In the genomic region with DNA sequence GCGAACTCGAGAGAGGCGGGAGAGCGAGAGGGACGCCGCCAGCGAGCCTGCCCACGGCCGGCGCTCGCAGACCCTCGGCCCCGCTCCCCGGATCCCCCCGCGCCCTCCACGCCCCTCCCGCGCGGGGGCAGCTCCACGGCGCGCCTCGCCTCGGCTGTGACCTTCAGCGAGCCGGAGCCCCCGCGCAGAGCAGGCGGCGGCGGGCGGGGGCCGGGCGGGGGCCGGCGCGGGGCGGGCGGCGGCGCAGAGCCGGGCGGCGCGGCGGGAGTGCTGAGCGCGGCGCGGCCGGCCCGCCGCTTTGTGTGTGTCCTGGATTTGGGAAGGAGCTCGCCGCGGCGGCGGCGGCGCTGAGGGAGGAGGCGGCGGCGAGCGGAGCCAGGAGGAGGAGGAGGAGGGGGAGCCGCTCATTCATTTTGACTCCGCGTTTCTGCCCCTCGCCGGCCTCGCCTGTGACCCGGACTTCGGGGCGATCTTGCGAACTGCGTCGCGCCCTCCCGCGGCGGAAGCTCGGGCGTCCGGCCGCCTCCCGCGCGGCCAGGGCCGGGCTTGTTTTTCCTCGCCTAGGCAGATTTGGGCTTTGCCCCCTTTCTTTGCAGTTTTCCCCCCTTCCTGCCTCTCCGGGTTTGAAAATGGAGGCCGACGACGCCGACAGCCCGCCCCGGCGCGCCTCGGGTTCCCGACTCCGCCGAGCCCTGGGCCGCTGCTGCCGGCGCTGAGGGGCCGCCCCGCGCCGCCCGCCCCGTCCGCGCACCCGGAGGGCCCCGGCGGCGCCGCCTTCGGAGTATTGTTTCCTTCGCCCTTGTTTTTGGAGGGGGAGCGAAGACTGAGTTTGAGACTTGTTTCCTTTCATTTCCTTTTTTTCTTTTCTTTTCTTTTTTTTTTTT, we compare ENCODE assay signal across 8 cellular contexts. TPM values are rescaled to one million over a fixed set of nuclear protein-coding genes. Genes with fewer than 3 reads are reported as not detected.
DNase-seq lines count a peak whose midpoint lies in the region; ATAC-seq and TF ChIP-seq lines count a peak whose summit lies in the region.

No MANE protein-coding gene starts in this region.

- in situ Hi-C loops in brain microvascular endothelial cell (cut with HindIII; ENCODE audit: low pct_ligation_motif_present, low sequenced_read_pairs) = no loop called here

- H3K4me2 ChIP-seq in BLaER1 treated with 17β-estradiol and CSF1 and Interleukin-3, amounts not matched to agents 10 nM and 100 nM = peak overlapping the region; percentile 83 to 93 (median 86); a peak in 21 of 22 replicates

- peak overlapping the region; percentile 89 to 98 (median 94) for H3K4me3 ChIP-seq in BLaER1 treated with 17β-estradiol and CSF1 and Interleukin-3, amounts not matched to agents 10 nM and 100 nM
- H3K4me3 ChIP-seq in brain microvascular endothelial cell (ENCODE audit: low read depth, low read length) (peak overlapping the region; percentile 85), iPS-20b (ENCODE audit: low read length) (peak overlapping the region; percentile 99), skeletal muscle tissue (ENCODE audit: low read length in 3 of 3) (peak overlapping the region; percentile 59 to 85 (median 82))

- DNase-seq in T follicular helper cell (ENCODE audit: low read depth) (peak; percentile 16), brain microvascular endothelial cell (no peak), epidermal melanocyte (ENCODE audit: insufficient read length, low spot score) (no peak)

- H3K9me3 ChIP-seq in BLaER1 treated with 17β-estradiol and CSF1 and Interleukin-3, amounts not matched to agents 10 nM and 100 nM (replicated peaks in 1 of 11) = no peaks in the 10 kb centered on the region
- no peaks in the 10 kb centered on the region for H3K9me3 ChIP-seq in iPS-20b (ENCODE audit: insufficient read depth, low read depth, low read length)
- H3K9me3 ChIP-seq in skeletal muscle tissue (ENCODE audit: control insufficient read depth in 3 of 3, low read length in 3 of 3) = no peaks in the 10 kb centered on the region

- ATAC-seq in GM19324 (IDR thresholded peaks at IDR 0.05; ENCODE audit: low FRiP score, unreplicated experiment) (peak; percentile 20), HG03354 (IDR thresholded peaks at IDR 0.05; ENCODE audit: poor library complexity, severe bottlenecking, unreplicated experiment) (peak; percentile 32)

- peak overlapping the region; percentile 92 to 100 (median 99) for H3K9ac ChIP-seq in BLaER1 treated with 17β-estradiol and CSF1 and Interleukin-3, amounts not matched to agents 10 nM and 100 nM
- H3K9ac ChIP-seq in iPS-20b (ENCODE audit: low read depth, low read length) (peak overlapping the region; percentile 92; the same call in 1 of the 2 replicates), skeletal muscle tissue (ENCODE audit: low read depth in 1 of 3, low read length in 3 of 3) (peak overlapping the region; percentile 68 to 81 (median 74))

- 0 out of 22 replicates have a peak, but pooled peaks cover 0 to under 1% (median 0%) of the 10 kb centered on the region in 11 experiments for H3K27me3 ChIP-seq in BLaER1 treated with 17β-estradiol and CSF1 and Interleukin-3, amounts not matched to agents 10 nM and 100 nM
- H3K27me3 ChIP-seq in brain microvascular endothelial cell (replicated peaks) (peaks cover 2% of the 10 kb centered on the region), iPS-20b (ENCODE audit: insufficient read depth, low read length) (peaks cover 26% of the 10 kb centered on the region; the same call in 1 of the 2 replicates), skeletal muscle tissue (ENCODE audit: control insufficient read depth in 3 of 3, insufficient read depth in 3 of 3, low read length in 3 of 3) (peaks cover 14 to 22% (median 17%) of the 10 kb centered on the region in 3 donors)

- H4K20me1 ChIP-seq in BLaER1 treated with 17β-estradiol and CSF1 and Interleukin-3, amounts not matched to agents 10 nM and 100 nM = peaks cover 0 to 30% (median 14%) of the 10 kb centered on the region in 11 experiments; a peak in 16 of 22 replicates

- H3K36me3 ChIP-seq in BLaER1 treated with 17β-estradiol and CSF1 and Interleukin-3, amounts not matched to agents 10 nM and 100 nM = no peaks in the 10 kb centered on the region
- H3K36me3 ChIP-seq in brain microvascular endothelial cell (replicated peaks) (no peaks in the 10 kb centered on the region), iPS-20b (ENCODE audit: insufficient read depth, low read depth, low read length) (no peaks in the 10 kb centered on the region), skeletal muscle tissue (ENCODE audit: control insufficient read depth in 3 of 3, insufficient read depth in 3 of 3, low read length in 3 of 3) (no peaks in the 10 kb centered on the region)

- no peak for TF ChIP-seq CTCF in brain microvascular endothelial cell (IDR thresholded peaks at IDR 0.05; ENCODE audit: low read depth, low read length, missing control alignments)

- peaks cover 2 to 28% (median 22%) of the 10 kb centered on the region in 10 experiments for H3K4me1 ChIP-seq in BLaER1 treated with 17β-estradiol and CSF1 and Interleukin-3, amounts not matched to agents 10 nM and 100 nM
- H3K4me1 ChIP-seq in iPS-20b (ENCODE audit: insufficient read depth, low read length) (peaks cover 23% of the 10 kb centered on the region), skeletal muscle tissue (ENCODE audit: control insufficient read depth in 3 of 3, insufficient read depth in 3 of 3, low read length in 3 of 3) (peaks cover 7 to 11% (median 9%) of the 10 kb centered on the region in 3 donors)

- peak overlapping the region; percentile 84 to 99 (median 98) for H3K27ac ChIP-seq in BLaER1 treated with 17β-estradiol and CSF1 and Interleukin-3, amounts not matched to agents 10 nM and 100 nM
- H3K27ac ChIP-seq in brain microvascular endothelial cell (peak overlapping the region; percentile 69), iPS-20b (ENCODE audit: low read length) (no peak overlapping the region), skeletal muscle tissue (ENCODE audit: low read depth, low read length) (peak overlapping the region; percentile 70)

RNA-seq across cellular contexts. Expression of gene IGF1R, which starts 0.6 kb away (rescaled TPM):
- total RNA-seq in skeletal muscle tissue = 25.6 TPM
